In the genomic region with DNA sequence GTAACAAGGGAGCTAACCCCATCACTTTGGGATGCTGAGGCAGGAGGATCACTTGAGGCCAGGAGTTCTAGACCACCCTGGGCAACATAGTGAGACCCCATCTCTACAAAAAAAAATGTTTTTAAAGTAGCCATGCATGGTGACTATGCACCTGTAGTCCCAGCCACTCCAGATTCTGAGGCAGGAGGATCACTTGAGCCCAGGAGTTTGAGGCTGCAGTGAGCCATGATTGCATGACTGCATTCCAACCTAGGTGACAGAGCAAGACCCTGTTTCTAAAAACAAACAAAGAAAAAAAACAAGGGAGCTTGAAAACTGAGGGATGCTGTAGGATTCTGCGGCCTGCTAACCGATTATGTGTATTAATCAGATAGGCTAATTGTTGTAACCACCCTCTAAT, we compare ENCODE assay signal across 19 cellular contexts. TPM values are rescaled to one million over a fixed set of nuclear protein-coding genes. Genes with fewer than 3 reads are reported as not detected.
DNase-seq lines count a peak whose midpoint lies in the region; ATAC-seq and TF ChIP-seq lines count a peak whose summit lies in the region.
"Had no signal": no experiment of that assay in that cellular context is flagged by ENCODE, and none has a peak within 500 bp of the region (broad histone marks: within the 10 kb centered on the region; RNA-seq: fewer than 3 reads in every experiment).

No MANE protein-coding gene starts in this region.

- TF ChIP-seq EP300 in esophagus muscularis mucosa (IDR thresholded peaks at IDR 0.05), result no peak
- TF ChIP-seq EP300 in upper lobe of left lung (IDR thresholded peaks at IDR 0.05), result no peak

- H3K4me1 Mint-ChIP-seq in progenitor cell of endocrine pancreas (ENCODE audit: low read depth), result peaks cover 56% of the 10 kb centered on the region
- peaks cover 5 to 12% (median 10%) of the 10 kb centered on the region in 4 donors for H3K4me1 Mint-ChIP-seq in CD4-positive, alpha-beta memory T cell

- no peak for DNase-seq in heart left ventricle
- no peak for DNase-seq in cardiac septum (ENCODE audit: low spot score)
- DNase-seq in esophagus muscularis mucosa (ENCODE audit: extremely low spot score), result no peak
- DNase-seq in progenitor cell of endocrine pancreas (ENCODE audit: low spot score, unreplicated experiment), result no peak
- no peak for DNase-seq in upper lobe of left lung
- DNase-seq in CD4-positive, alpha-beta memory T cell, result no peak
- DNase-seq in SIG-M5 treated with dmso at 0.1 percent for 504 hours (lab: John Stamatoyannopoulos, UW; ENCODE audit: unreplicated experiment), result no peak
- DNase-seq: BE2C; CD4-positive, CD25-positive, alpha-beta regulatory T cell; DMS153; EL; MM.1S; NCI-H1105; NCI-H1694 treated with DMSO at 0.1 percent for 48 hours; NCI-H2107; NCI-H510A; NCI-H748 treated with DMSO at 0.1 percent for 48 hours; OCI-M1; SHP77 had no signal

- CTCF ChIA-PET in CD4-positive, alpha-beta memory T cell (lab: Charles Lee; ENCODE audit: partially characterized antibody), result interaction anchor here (0.5 kb wide), 1 partner anchor 105 kb away, joined by 3 read pairs; no protein-coding TSS in a partner anchor

- H3K36me3 Mint-ChIP-seq in progenitor cell of endocrine pancreas (ENCODE audit: insufficient read depth), result peaks cover 6% of the 10 kb centered on the region
- H3K36me3 Mint-ChIP-seq in CD4-positive, alpha-beta memory T cell, result no peaks in the 10 kb centered on the region
- H3K36me3 Mint-ChIP-seq: CD4-positive, CD25-positive, alpha-beta regulatory T cell had no signal

- no peak overlapping the region for H3K4me3 ChIP-seq in heart left ventricle
- no peak overlapping the region for H3K4me3 ChIP-seq in esophagus muscularis mucosa
- H3K4me3 ChIP-seq in upper lobe of left lung, result peak overlapping the region in 1 of 4 donors; percentile 22
- no peak overlapping the region for H3K4me3 ChIP-seq in CD4-positive, alpha-beta memory T cell (ENCODE audit: low read length in 2 of 2)

- H3K27ac ChIP-seq in heart left ventricle, result peak overlapping the region in 9 of 12 donors; percentile 47 to 85 (median 73)
- peak overlapping the region in 3 of 4 donors; percentile 47 to 66 (median 50) for H3K27ac ChIP-seq in esophagus muscularis mucosa (replicated peaks in 1 of 4)
- H3K27ac ChIP-seq in upper lobe of left lung, result peak overlapping the region in 3 of 4 donors; percentile 47 to 80 (median 75)
- H3K27ac ChIP-seq in CD4-positive, alpha-beta memory T cell (ENCODE audit: low read depth, low read length), result no peak overlapping the region

- TF ChIP-seq POLR2A in heart left ventricle (IDR thresholded peaks at IDR 0.05) (no peak), esophagus muscularis mucosa (IDR thresholded peaks at IDR 0.05; ENCODE audit: low read depth) (no peak), upper lobe of left lung (IDR thresholded peaks at IDR 0.05) (no peak)

- H3K4me3 Mint-ChIP-seq in progenitor cell of endocrine pancreas (ENCODE audit: low read depth), result no peak overlapping the region
- H3K4me3 Mint-ChIP-seq in CD4-positive, alpha-beta memory T cell, result no peak overlapping the region
- H3K4me3 Mint-ChIP-seq: CD4-positive, CD25-positive, alpha-beta regulatory T cell had no signal

- H3K27me3 ChIP-seq in heart left ventricle (no peaks in the 10 kb centered on the region), esophagus muscularis mucosa (no peaks in the 10 kb centered on the region), upper lobe of left lung (no peaks in the 10 kb centered on the region)
- H3K27me3 ChIP-seq in CD4-positive, alpha-beta memory T cell (ENCODE audit: insufficient read depth, low read length), result peaks cover 9% of the 10 kb centered on the region
- H3K27me3 ChIP-seq: BE2C had no signal

- peak overlapping the region; percentile 78 for H3K27ac Mint-ChIP-seq in progenitor cell of endocrine pancreas
- no peak overlapping the region for H3K27ac Mint-ChIP-seq in CD4-positive, alpha-beta memory T cell

- no peaks in the 10 kb centered on the region for H3K9me3 ChIP-seq in heart left ventricle
- no peaks in the 10 kb centered on the region for H3K9me3 ChIP-seq in esophagus muscularis mucosa
- H3K9me3 ChIP-seq in upper lobe of left lung, result no peaks in the 10 kb centered on the region
- no peaks in the 10 kb centered on the region for H3K9me3 ChIP-seq in CD4-positive, alpha-beta memory T cell (ENCODE audit: control insufficient read depth in 1 of 2, low read length in 2 of 2)
- H3K9me3 ChIP-seq: BE2C had no signal

- no peaks in the 10 kb centered on the region for H3K9me3 Mint-ChIP-seq in progenitor cell of endocrine pancreas (ENCODE audit: low read depth)
- H3K9me3 Mint-ChIP-seq in CD4-positive, alpha-beta memory T cell, result peaks cover 0 to 1% (median 0%) of the 10 kb centered on the region in 8 donors

- H3K36me3 ChIP-seq in heart left ventricle (no peaks in the 10 kb centered on the region), esophagus muscularis mucosa (peaks cover 0 to 1% (median 0%) of the 10 kb centered on the region in 4 donors), upper lobe of left lung (no peaks in the 10 kb centered on the region)
- H3K36me3 ChIP-seq in CD4-positive, alpha-beta memory T cell (ENCODE audit: insufficient read depth, low read length), result no peaks in the 10 kb centered on the region
- H3K36me3 ChIP-seq: BE2C had no signal

- POLR2A ChIA-PET in CD4-positive, alpha-beta memory T cell (lab: Charles Lee; ENCODE audit: partially characterized antibody), result no interaction called here

- H3K4me1 ChIP-seq in heart left ventricle (peaks cover 3 to 81% (median 58%) of the 10 kb centered on the region in 12 donors), esophagus muscularis mucosa (peaks cover 31 to 51% (median 40%) of the 10 kb centered on the region in 4 donors), upper lobe of left lung (peaks cover 8 to 47% (median 26%) of the 10 kb centered on the region in 4 donors)
- H3K4me1 ChIP-seq in CD4-positive, alpha-beta memory T cell (ENCODE audit: insufficient read depth, low read length), result no peaks in the 10 kb centered on the region
- H3K4me1 ChIP-seq: BE2C had no signal

- ATAC-seq in heart left ventricle (no peak), upper lobe of left lung (ENCODE audit: low FRiP score in 2 of 2) (no peak)

- no peaks in the 10 kb centered on the region for H3K27me3 Mint-ChIP-seq in progenitor cell of endocrine pancreas
- peaks cover 15 to 22% of the 10 kb centered on the region in 2 donors for H3K27me3 Mint-ChIP-seq in CD4-positive, alpha-beta memory T cell

- TF ChIP-seq CTCF in heart left ventricle (IDR thresholded peaks at IDR 0.05) (no peak), esophagus muscularis mucosa (IDR thresholded peaks at IDR 0.05) (no peak), progenitor cell of endocrine pancreas (IDR thresholded peaks at IDR 0.05; ENCODE audit: unreplicated experiment) (no peak), upper lobe of left lung (IDR thresholded peaks at IDR 0.05) (no peak)

- intact Hi-C loops in heart left ventricle (cut with DNase I), result loop anchor here in 2 of 10 donors (10.0 kb wide), 2 partner anchors 81 to 131 kb away; no protein-coding TSS in a partner anchor
- intact Hi-C loops in cardiac septum (cut with DNase I), result loop anchor here (5.0 to 10.0 kb wide), 2 partner anchors 43 to 131 kb away; no protein-coding TSS in a partner anchor
- intact Hi-C loops in esophagus muscularis mucosa (cut with DNase I), result no loop called here
- intact Hi-C loops in CD4-positive, alpha-beta memory T cell (cut with micrococcal nuclease), result no loop called here

- WGBS in heart left ventricle, 4 donors, result 95 to 100% (median 98%) methylated on average over 2 of the region's 2 CpGs
- WGBS in esophagus muscularis mucosa, result 100% methylated on average over 2 of the region's 2 CpGs
- WGBS in upper lobe of left lung, 2 donors, result 86 to 92% methylated on average over 2 of the region's 2 CpGs

RNA-seq across cellular contexts. Expression of gene KIAA1217, which starts 4.9 kb away (rescaled TPM):
- total RNA-seq in heart left ventricle, result 10 to 100 TPM; 28.0 to 66.7 (median 38.7) TPM
- 10 to 100 TPM; 12.7 to 18.3 TPM for polyA plus RNA-seq in heart left ventricle
- total RNA-seq in cardiac septum, result 24.0 TPM
- total RNA-seq in esophagus muscularis mucosa, result 10 to 100 TPM; 10.1 to 15.9 (median 12.5) TPM
- 117 and 121 TPM in 2 replicates for total RNA-seq in progenitor cell of endocrine pancreas
- 100 to 1,000 TPM in 1 of 6 donors, 10 to 100 TPM in 5; 18.4 to 109 (median 41.0) TPM for total RNA-seq in upper lobe of left lung
- total RNA-seq in CD4-positive, alpha-beta memory T cell, result under 1 TPM; 0.69 to 0.70 TPM
- under 1 TPM in 1 of 2 donors, not detected in 1; 0.75 TPM for polyA plus RNA-seq in CD4-positive, alpha-beta memory T cell
- polyA plus RNA-seq: CD4-positive, CD25-positive, alpha-beta regulatory T cell had no signal

Comparison
In these comparisons a context has a peak if more than half of its experiments do, and no peak if none do; other contexts are left out.
1. RNA of gene KIAA1217, which starts 4.9 kb away (total RNA-seq): 117 to 121 TPM in progenitor cell of endocrine pancreas, 18.4 to 109 TPM in upper lobe of left lung, 28.0 to 66.7 TPM in heart left ventricle, 24.0 TPM in cardiac septum (single experiment) and 10.1 to 15.9 TPM in esophagus muscularis mucosa; 0.69 to 0.70 TPM in CD4-positive, alpha-beta memory T cell; every median in the first group is over 4 times any median in the second.